Comparison of ENCODE assay signal across 1 cellular context in genomic region chr19:35592226-35592625, GRCh38.
TF ChIP-seq lines count a peak whose summit lies in the region.

No MANE protein-coding gene starts in this region.

TF ChIP-seq in A549, 52 proteins besides CTCF, POLR2A, EP300 and RAD21 (continued from another document):
- TF ChIP-seq, protein P1, sequence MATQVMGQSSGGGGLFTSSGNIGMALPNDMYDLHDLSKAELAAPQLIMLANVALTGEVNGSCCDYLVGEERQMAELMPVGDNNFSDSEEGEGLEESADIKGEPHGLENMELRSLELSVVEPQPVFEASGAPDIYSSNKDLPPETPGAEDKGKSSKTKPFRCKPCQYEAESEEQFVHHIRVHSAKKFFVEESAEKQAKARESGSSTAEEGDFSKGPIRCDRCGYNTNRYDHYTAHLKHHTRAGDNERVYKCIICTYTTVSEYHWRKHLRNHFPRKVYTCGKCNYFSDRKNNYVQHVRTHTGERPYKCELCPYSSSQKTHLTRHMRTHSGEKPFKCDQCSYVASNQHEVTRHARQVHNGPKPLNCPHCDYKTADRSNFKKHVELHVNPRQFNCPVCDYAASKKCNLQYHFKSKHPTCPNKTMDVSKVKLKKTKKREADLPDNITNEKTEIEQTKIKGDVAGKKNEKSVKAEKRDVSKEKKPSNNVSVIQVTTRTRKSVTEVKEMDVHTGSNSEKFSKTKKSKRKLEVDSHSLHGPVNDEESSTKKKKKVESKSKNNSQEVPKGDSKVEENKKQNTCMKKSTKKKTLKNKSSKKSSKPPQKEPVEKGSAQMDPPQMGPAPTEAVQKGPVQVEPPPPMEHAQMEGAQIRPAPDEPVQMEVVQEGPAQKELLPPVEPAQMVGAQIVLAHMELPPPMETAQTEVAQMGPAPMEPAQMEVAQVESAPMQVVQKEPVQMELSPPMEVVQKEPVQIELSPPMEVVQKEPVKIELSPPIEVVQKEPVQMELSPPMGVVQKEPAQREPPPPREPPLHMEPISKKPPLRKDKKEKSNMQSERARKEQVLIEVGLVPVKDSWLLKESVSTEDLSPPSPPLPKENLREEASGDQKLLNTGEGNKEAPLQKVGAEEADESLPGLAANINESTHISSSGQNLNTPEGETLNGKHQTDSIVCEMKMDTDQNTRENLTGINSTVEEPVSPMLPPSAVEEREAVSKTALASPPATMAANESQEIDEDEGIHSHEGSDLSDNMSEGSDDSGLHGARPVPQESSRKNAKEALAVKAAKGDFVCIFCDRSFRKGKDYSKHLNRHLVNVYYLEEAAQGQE (IDR thresholded peaks at IDR 0.05): no peak
- no peak for TF ChIP-seq JUN (IDR thresholded peaks at IDR 0.05)
TF ChIP-seq in A549: peak in this region for 1.
